ENCODE assay signal across 12 cellular contexts in the genomic region with DNA sequence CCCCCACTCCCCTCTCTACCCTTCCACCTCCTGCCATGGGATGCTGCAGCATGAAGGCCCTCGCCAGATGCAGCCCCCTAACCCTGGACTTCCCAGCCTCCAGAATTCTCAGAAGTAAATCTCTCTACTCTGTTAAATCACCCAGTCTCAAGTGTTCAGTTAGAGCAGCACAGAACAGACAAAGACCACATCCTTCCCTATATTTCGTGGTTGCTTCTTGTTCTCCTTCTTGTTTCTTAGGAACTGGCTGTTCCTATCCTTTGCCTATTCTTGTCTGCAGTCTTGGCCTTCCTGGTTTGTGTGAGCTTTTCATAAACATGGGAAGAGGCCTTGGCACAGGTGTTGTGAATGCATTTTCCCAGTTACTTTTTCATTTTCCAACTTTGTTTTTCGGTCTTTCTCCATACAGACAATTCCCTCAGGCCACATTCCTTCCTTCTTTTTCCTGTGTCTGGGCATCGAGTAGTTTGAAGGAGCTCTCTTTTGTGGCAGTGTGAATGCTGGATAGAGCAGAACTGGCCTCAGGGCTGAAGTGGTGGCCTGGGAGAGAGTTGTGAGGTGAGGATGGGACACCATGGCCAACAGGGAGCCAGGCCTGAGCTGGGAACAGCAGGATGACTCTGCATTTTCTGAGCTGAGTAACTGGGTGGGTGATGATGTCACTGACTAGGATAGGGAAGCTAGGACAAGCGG. TPM values are rescaled to one million over a fixed set of nuclear protein-coding genes. Genes with fewer than 3 reads are reported as not detected.
DNase-seq lines count a peak whose midpoint lies in the region; ATAC-seq, FAIRE-seq and TF ChIP-seq lines count a peak whose summit lies in the region.
"Had no signal": no experiment of that assay in that cellular context is flagged by ENCODE, and none has a peak within 500 bp of the region (broad histone marks: within the 10 kb centered on the region; RNA-seq: fewer than 3 reads in every experiment).

No MANE protein-coding gene starts in this region.

- H3K36me3 ChIP-seq in ACC112 (ENCODE audit: insufficient read depth, low read length) (no peaks in the 10 kb centered on the region), ascending aorta (no peaks in the 10 kb centered on the region)

- FAIRE-seq in HTR-8/SVneo (lab: Jason Lieb, UNC): peak; percentile 48
- no peak for FAIRE-seq in GM19239 (lab: Jason Lieb, UNC)
- FAIRE-seq in GM12892 (lab: Jason Lieb, UNC): no peak

- intact Hi-C loops in ascending aorta (cut with DNase I): loop anchor here (5.0 kb wide), 2 partner anchors 788 to 843 kb away; no protein-coding TSS in a partner anchor

- H3K27me3 ChIP-seq in ACC112 (ENCODE audit: insufficient read depth, low read length) (no peaks in the 10 kb centered on the region), ascending aorta (no peaks in the 10 kb centered on the region)

- no peak for DNase-seq in HTR-8/SVneo (ENCODE audit: insufficient read length, low spot score)
- no peak for DNase-seq in ascending aorta (ENCODE audit: low spot score in 2 of 2)
- DNase-seq in iris pigment epithelial cell (ENCODE audit: low read depth): peak; percentile 69
- DNase-seq in NCI-H187 (lab: John Stamatoyannopoulos, UW): no peak
- DNase-seq in GM19239 (ENCODE audit: insufficient read length, low spot score): no peak
- DNase-seq in GM12892 (ENCODE audit: insufficient read length): no peak
- DNase-seq: activated CD8-positive, alpha-beta memory T cell treated with anti-CD3 and anti-CD28 coated beads, Interleukin-2, amount 10 ng/mL, durations not matched to agents 7 days and 5 days; cortex of kidney; KG1; stimulated activated CD4-positive, alpha-beta T cell treated with anti-CD3 and anti-CD28 coated beads, Interleukin-15, amount 100 ng/mL, for 24 hours had no signal

- peaks cover 6% of the 10 kb centered on the region for H3K4me1 ChIP-seq in ACC112 (ENCODE audit: control insufficient read depth, insufficient read depth, low read length, unreplicated experiment)
- H3K4me1 ChIP-seq in ascending aorta: peaks cover 3 to 14% of the 10 kb centered on the region in 2 donors

- H3K4me3 ChIP-seq in ACC112 (ENCODE audit: low read depth, low read length) (no peak overlapping the region), ascending aorta (no peak overlapping the region)

- no peaks in the 10 kb centered on the region for H3K9me3 ChIP-seq in ascending aorta

- no peak for ATAC-seq in GM18517 (IDR thresholded peaks at IDR 0.05; ENCODE audit: unreplicated experiment)
- ATAC-seq: activated CD8-positive, alpha-beta memory T cell treated with anti-CD3 and anti-CD28 coated beads, Interleukin-2, amount 10 ng/mL, durations not matched to agents 7 days and 5 days had no signal

- peak overlapping the region; percentile 41; the same call in 1 of the 2 replicates for H3K27ac ChIP-seq in ACC112 (ENCODE audit: low read depth, low read length)
- H3K27ac ChIP-seq in ascending aorta: peak overlapping the region; percentile 14 to 47

- no peak for TF ChIP-seq POLR2A in GM12892 (IDR thresholded peaks at IDR 0.05; ENCODE audit: low read depth, low read length)

- TF ChIP-seq CTCF in ascending aorta (IDR thresholded peaks at IDR 0.05): no peak

- H3K79me2 ChIP-seq in ACC112 (ENCODE audit: control insufficient read depth, insufficient read depth, low read length, unreplicated experiment): no peaks in the 10 kb centered on the region

- H2AFZ ChIP-seq in ACC112 (ENCODE audit: low read length, unreplicated experiment): peak overlapping the region; percentile 31

RNA-seq across cellular contexts. Expression of a gene that starts 21.1 kb away (rescaled TPM):
- total RNA-seq in ascending aorta: 14.8 TPM
- 9.7 TPM for polyA plus RNA-seq in GM12892 (2012; ENCODE audit: missing spikeins)

RNA-seq across cellular contexts. Expression of a gene that starts 33.0 kb away (rescaled TPM):
- total RNA-seq in ascending aorta: 31.9 TPM
- not detected for polyA plus RNA-seq in GM12892 (2012; ENCODE audit: missing spikeins)
- total RNA-seq: activated CD8-positive, alpha-beta memory T cell treated with anti-CD3 and anti-CD28 coated beads, Interleukin-2, amount 10 ng/mL, durations not matched to agents 7 days and 5 days had no signal

RNA-seq across cellular contexts. Expression of a gene that starts 43.2 kb away (rescaled TPM):
- total RNA-seq in ascending aorta: 102 TPM
- polyA plus RNA-seq in GM12892 (2012; ENCODE audit: missing spikeins): 660 TPM

RNA-seq across cellular contexts. Expression of a gene that starts 58.8 kb away (rescaled TPM):
- total RNA-seq in ascending aorta: 10.3 TPM
- polyA plus RNA-seq in GM12892 (2012; ENCODE audit: missing spikeins): not detected
- total RNA-seq: activated CD8-positive, alpha-beta memory T cell treated with anti-CD3 and anti-CD28 coated beads, Interleukin-2, amount 10 ng/mL, durations not matched to agents 7 days and 5 days had no signal
